Comparison of ENCODE assay signal across 7 cellular contexts in genomic region chr3:183635107-183635430, GRCh38. TPM values are rescaled to one million over a fixed set of nuclear protein-coding genes. Genes with fewer than 3 reads are reported as not detected.
DNase-seq lines count a peak whose midpoint lies in the region; ATAC-seq and TF ChIP-seq lines count a peak whose summit lies in the region.

No MANE protein-coding gene starts in this region.

- TF ChIP-seq POLR2A in spleen (IDR thresholded peaks at IDR 0.05): no peak

- H3K27me3 ChIP-seq in H7 (ENCODE audit: control insufficient read depth, insufficient read depth, low read length): no peaks in the 10 kb centered on the region
- H3K27me3 ChIP-seq in hepatocyte: no peaks in the 10 kb centered on the region
- H3K27me3 ChIP-seq in spleen (replicated peaks in 1 of 7): no peaks in the 10 kb centered on the region

- peak overlapping the region; percentile 100 for H2AFZ ChIP-seq in hepatocyte

- intact Hi-C loops in spleen (cut with DNase I; ENCODE audit: low total_unique reads): no loop called here

- peaks cover 28% of the 10 kb centered on the region for H4K20me1 ChIP-seq in hepatocyte (ENCODE audit: insufficient read depth, poor library complexity, severe bottlenecking)

- H3K27me3 Mint-ChIP-seq in T-cell: no peaks in the 10 kb centered on the region

- H3K9me3 ChIP-seq in hepatocyte (ENCODE audit: low read depth) (no peaks in the 10 kb centered on the region), spleen (no peaks in the 10 kb centered on the region)

- CTCF ChIA-PET in T-cell (lab: Charles Lee): interaction anchor here in 1 of 2 donors (0.5 to 1.4 kb wide), 7 partner anchors 26 to 225 kb away, joined by 3 to 6 read pairs (median 3); partner anchors contain the start of gene YEATS2

- H3K4me1 Mint-ChIP-seq in T-cell: peaks cover 33 to 36% (median 35%) of the 10 kb centered on the region in 3 donors

- no peaks in the 10 kb centered on the region for H3K9me3 Mint-ChIP-seq in T-cell

- peaks cover 13% of the 10 kb centered on the region for H3K4me1 ChIP-seq in hepatocyte (ENCODE audit: insufficient read depth)
- peaks cover 15 to 42% (median 30%) of the 10 kb centered on the region in 6 donors for H3K4me1 ChIP-seq in spleen

- H3K4me2 ChIP-seq in hepatocyte: peak overlapping the region; percentile 84

- H3K4me3 Mint-ChIP-seq in T-cell: peak overlapping the region; percentile 91 to 92 (median 91)

- peak overlapping the region; percentile 92 to 93 for H3K27ac Mint-ChIP-seq in T-cell

- DNase-seq in H7: no peak
- peak in 1 of 34 experiments; percentile 3 for DNase-seq in T-cell
- no peak for DNase-seq in hepatocyte (ENCODE audit: low spot score)
- no peak for DNase-seq in spleen
- DNase-seq in superior temporal gyrus (ENCODE audit: extremely low spot score): no peak
- no peak for DNase-seq in midbrain (lab: John Stamatoyannopoulos, UW)
- DNase-seq in NCI-H1105 (lab: John Stamatoyannopoulos, UW): no peak

- no peaks in the 10 kb centered on the region for H3K9me2 ChIP-seq in hepatocyte (replicated peaks; ENCODE audit: insufficient read depth)

- POLR2A ChIA-PET in T-cell (lab: Charles Lee): interaction anchor here (0.6 to 2.1 kb wide), 6 partner anchors 29 to 1583 kb away, joined by 3 to 20 read pairs (median 4); partner anchors contain the start of gene YEATS2 (in 1 of the 2)

- peaks cover 33% of the 10 kb centered on the region for H3K79me2 ChIP-seq in hepatocyte

- no peak for ATAC-seq in T-cell (replicated peaks in 1 of 4)

- H3K27ac ChIP-seq in hepatocyte (peak overlapping the region; percentile 98), spleen (peak overlapping the region; percentile 98 to 100 (median 100))

- TF ChIP-seq CTCF in hepatocyte (IDR thresholded peaks at IDR 0.05; ENCODE audit: poor library complexity) (no peak), spleen (IDR thresholded peaks at IDR 0.05 in 8 of 11, conservative IDR thresholded peaks at IDR 0.05 in 3 of 11) (no peak)

- WGBS in hepatocyte (ENCODE audit: low lambda C conversion rate, missing lambda C conversion rate): 8% methylated on average over 9 of the region's 9 CpGs
- WGBS in spleen, 5 donors: 1 to 3% (median 3%) methylated on average over 7 to 9 of the region's 9 CpGs

- H3K4me3 ChIP-seq in H7 (ENCODE audit: insufficient read depth, low read depth, low read length) (peak overlapping the region; percentile 94), hepatocyte (peak overlapping the region; percentile 94), spleen (peak overlapping the region; percentile 86 to 99 (median 97))

- no peaks in the 10 kb centered on the region; the same call in 1 of the 2 replicates for H3K36me3 ChIP-seq in H7 (replicated peaks; ENCODE audit: control insufficient read depth, insufficient read depth, low read length)
- no peaks in the 10 kb centered on the region for H3K36me3 ChIP-seq in hepatocyte (replicated peaks; ENCODE audit: insufficient read depth, low read depth)
- H3K36me3 ChIP-seq in spleen: no peaks in the 10 kb centered on the region

- H3K36me3 Mint-ChIP-seq in T-cell: no peaks in the 10 kb centered on the region

RNA-seq across cellular contexts. Expression of gene KLHL24, which starts 0.4 kb away (rescaled TPM):
- 27.9 and 48.7 TPM in 2 replicates for total RNA-seq in H7 (2014; rRNA removed; shearing (Covaris generic))
- total RNA-seq in T-cell: 100 to 1,000 TPM in 3 of 5 donors, 10 to 100 TPM in 2; 83.3 to 145 (median 101) TPM
- 106 and 107 TPM in 2 replicates for total RNA-seq in hepatocyte
- 29.6 and 29.7 TPM in 2 replicates for polyA plus RNA-seq in hepatocyte
- 100 to 1,000 TPM in 3 of 7 donors, 10 to 100 TPM in 4; 48.8 to 148 (median 69.1) TPM for total RNA-seq in spleen
- 10 to 100 TPM in 2 of 3 donors, 1 to 10 TPM in 1; 5.0 to 13.5 (median 12.0) TPM for polyA plus RNA-seq in spleen
